ENCODE assay signal across 24 cellular contexts in genomic region chr16:6726621-6727020, GRCh38.
"Had no signal": no experiment of that assay in that cellular context is flagged by ENCODE, and none has a peak within 500 bp of the region (broad histone marks: within the 10 kb centered on the region; RNA-seq: fewer than 3 reads in every experiment).

No MANE protein-coding gene starts in this region.

- H3K36me3 ChIP-seq: ascending aorta, cardiac muscle cell, Peyer's patch had no signal

- DNase-seq: activated CD4-positive, alpha-beta T cell treated with anti-CD3 and anti-CD28 coated beads, Interleukin-2, amount 10 ng/mL, durations not matched to agents 24 days and 14 days; activated CD4-positive, alpha-beta T cell treated with anti-CD3 and anti-CD28 coated beads, Interleukin-2, amount 50 U/mL, for 48 hours; activated CD8-positive, alpha-beta T cell treated with anti-CD3 and anti-CD28 coated beads, Interleukin-2, amount 10 ng/mL, durations not matched to agents 7 days and 5 days; activated gamma-delta T cell; activated naive CD4-positive, alpha-beta T cell treated with Interleukin-2 at 50 U/mL for 16 hours; activated naive CD8-positive, alpha-beta T cell treated with anti-CD3 and anti-CD28 coated beads, Interleukin-2, amount 10 ng/mL, durations not matched to agents 7 days and 5 days; activated T-cell treated with anti-CD3 and anti-CD28 coated beads, Interleukin-2, amount 50 U/mL, for 24 hours; NCI-H1092 treated with DMSO at 0.1 percent for 48 hours; NCI-H2029; NCI-H345; NCI-H524 treated with DMSO at 0.1 percent for 48 hours; NK-92 treated with Interleukin-12 subunit alpha and Interleukin-12 subunit beta, amount 100 ng/mL, for 24 hours; Peyer's patch; SIG-M5; T-helper 1 cell; T-helper 2 cell; T-helper 9 cell had no signal

- H3K27me3 ChIP-seq: ascending aorta, Peyer's patch had no signal

- ATAC-seq: activated CD8-positive, alpha-beta T cell treated with anti-CD3 and anti-CD28 coated beads, Interleukin-2, amount 10 ng/mL, durations not matched to agents 7 days and 5 days; K562; PC-3; Right ventricle myocardium inferior; SK-N-SH treated with all-trans-retinoic acid at 6 μM for 48 hours had no signal

- H3K9me3 ChIP-seq: ascending aorta, Peyer's patch had no signal

- H3K27ac ChIP-seq: ascending aorta, cardiac muscle cell, Peyer's patch, RWPE1 had no signal

- H3K4me1 ChIP-seq: ascending aorta, Peyer's patch had no signal

- H3K4me3 ChIP-seq: ascending aorta, cardiac muscle cell, K562, Peyer's patch had no signal
